Comparison of ENCODE assay signal across 2 cellular contexts in genomic region chr12:64796205-64796845, GRCh38.
TF ChIP-seq lines count a peak whose summit lies in the region.

No MANE protein-coding gene starts in this region.

TF ChIP-seq in SK-N-SH treated with all-trans-retinoic acid at 6 μM for 48 hours, 23 proteins besides CTCF, POLR2A, EP300 and RAD21 (continued from another document):
- TF ChIP-seq, protein P1, sequence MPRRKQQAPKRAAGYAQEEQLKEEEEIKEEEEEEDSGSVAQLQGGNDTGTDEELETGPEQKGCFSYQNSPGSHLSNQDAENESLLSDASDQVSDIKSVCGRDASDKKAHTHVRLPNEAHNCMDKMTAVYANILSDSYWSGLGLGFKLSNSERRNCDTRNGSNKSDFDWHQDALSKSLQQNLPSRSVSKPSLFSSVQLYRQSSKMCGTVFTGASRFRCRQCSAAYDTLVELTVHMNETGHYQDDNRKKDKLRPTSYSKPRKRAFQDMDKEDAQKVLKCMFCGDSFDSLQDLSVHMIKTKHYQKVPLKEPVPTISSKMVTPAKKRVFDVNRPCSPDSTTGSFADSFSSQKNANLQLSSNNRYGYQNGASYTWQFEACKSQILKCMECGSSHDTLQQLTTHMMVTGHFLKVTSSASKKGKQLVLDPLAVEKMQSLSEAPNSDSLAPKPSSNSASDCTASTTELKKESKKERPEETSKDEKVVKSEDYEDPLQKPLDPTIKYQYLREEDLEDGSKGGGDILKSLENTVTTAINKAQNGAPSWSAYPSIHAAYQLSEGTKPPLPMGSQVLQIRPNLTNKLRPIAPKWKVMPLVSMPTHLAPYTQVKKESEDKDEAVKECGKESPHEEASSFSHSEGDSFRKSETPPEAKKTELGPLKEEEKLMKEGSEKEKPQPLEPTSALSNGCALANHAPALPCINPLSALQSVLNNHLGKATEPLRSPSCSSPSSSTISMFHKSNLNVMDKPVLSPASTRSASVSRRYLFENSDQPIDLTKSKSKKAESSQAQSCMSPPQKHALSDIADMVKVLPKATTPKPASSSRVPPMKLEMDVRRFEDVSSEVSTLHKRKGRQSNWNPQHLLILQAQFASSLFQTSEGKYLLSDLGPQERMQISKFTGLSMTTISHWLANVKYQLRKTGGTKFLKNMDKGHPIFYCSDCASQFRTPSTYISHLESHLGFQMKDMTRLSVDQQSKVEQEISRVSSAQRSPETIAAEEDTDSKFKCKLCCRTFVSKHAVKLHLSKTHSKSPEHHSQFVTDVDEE (CRISPR knock-in tag; IDR thresholded peaks at IDR 0.05) = no peak
- no peak for TF ChIP-seq ISL1 (CRISPR knock-in tag; IDR thresholded peaks at IDR 0.05)
- no peak for TF ChIP-seq BACH2 (CRISPR knock-in tag; IDR thresholded peaks at IDR 0.05; ENCODE audit: borderline replicate concordance)
- TF ChIP-seq TOX (CRISPR knock-in tag; IDR thresholded peaks at IDR 0.05; ENCODE audit: borderline replicate concordance) = no peak
- no peak for TF ChIP-seq CSDC2 (CRISPR knock-in tag; IDR thresholded peaks at IDR 0.05)
- no peak for TF ChIP-seq ZNF565 (CRISPR knock-in tag; conservative IDR thresholded peaks at IDR 0.05; ENCODE audit: low read depth)
- TF ChIP-seq, protein P2, sequence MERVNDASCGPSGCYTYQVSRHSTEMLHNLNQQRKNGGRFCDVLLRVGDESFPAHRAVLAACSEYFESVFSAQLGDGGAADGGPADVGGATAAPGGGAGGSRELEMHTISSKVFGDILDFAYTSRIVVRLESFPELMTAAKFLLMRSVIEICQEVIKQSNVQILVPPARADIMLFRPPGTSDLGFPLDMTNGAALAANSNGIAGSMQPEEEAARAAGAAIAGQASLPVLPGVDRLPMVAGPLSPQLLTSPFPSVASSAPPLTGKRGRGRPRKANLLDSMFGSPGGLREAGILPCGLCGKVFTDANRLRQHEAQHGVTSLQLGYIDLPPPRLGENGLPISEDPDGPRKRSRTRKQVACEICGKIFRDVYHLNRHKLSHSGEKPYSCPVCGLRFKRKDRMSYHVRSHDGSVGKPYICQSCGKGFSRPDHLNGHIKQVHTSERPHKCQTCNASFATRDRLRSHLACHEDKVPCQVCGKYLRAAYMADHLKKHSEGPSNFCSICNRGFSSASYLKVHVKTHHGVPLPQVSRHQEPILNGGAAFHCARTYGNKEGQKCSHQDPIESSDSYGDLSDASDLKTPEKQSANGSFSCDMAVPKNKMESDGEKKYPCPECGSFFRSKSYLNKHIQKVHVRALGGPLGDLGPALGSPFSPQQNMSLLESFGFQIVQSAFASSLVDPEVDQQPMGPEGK (CRISPR knock-in tag; IDR thresholded peaks at IDR 0.05; ENCODE audit: borderline replicate concordance) = no peak
- TF ChIP-seq OSR1 (CRISPR knock-in tag; IDR thresholded peaks at IDR 0.05) = no peak
- TF ChIP-seq RARB (CRISPR knock-in tag; IDR thresholded peaks at IDR 0.05) = no peak
- no peak for TF ChIP-seq ZNF8 (CRISPR knock-in tag; IDR thresholded peaks at IDR 0.05)
TF ChIP-seq in SK-N-SH treated with all-trans-retinoic acid at 6 μM for 48 hours: peak in this region for 0.

TF ChIP-seq in GM12878, 131 proteins besides CTCF, POLR2A, EP300 and RAD21 (continued from another document):
- no peak for TF ChIP-seq REST (IDR thresholded peaks at IDR 0.05; ENCODE audit: low read depth, low read length)
- 0 out of 2 replicates have a peak, but pooled peaks have one; percentile 11 for TF ChIP-seq PKNOX1 (IDR thresholded peaks at IDR 0.05)
